Comparison of ENCODE assay signal across 8 cellular contexts in the genomic region with DNA sequence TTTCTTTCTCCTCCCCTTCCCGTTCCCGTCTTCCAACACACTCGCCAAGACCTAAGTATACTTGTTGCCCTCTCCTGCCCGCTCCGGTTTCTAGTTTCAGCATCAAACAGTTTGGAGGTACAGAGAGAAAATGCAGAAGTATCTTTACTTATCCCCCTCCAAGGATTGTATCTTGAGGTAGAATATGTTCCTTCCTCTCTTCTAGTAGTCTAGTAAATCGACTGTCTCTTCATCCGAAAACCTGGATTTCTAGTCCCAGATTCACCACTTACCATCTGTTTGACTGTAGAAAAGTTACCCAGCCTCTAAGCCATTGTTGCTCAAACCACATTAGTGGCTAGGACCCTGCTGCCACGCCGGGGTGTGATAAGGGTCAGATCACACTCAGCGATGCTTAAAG. TPM values are rescaled to one million over a fixed set of nuclear protein-coding genes. Genes with fewer than 3 reads are reported as not detected.
A peak's percentile ranks its signal among the peaks of the same experiment; 100 is the strongest.
DNase-seq lines count a peak whose midpoint lies in the region; ATAC-seq and TF ChIP-seq lines count a peak whose summit lies in the region.

No MANE protein-coding gene starts in this region.

- peak overlapping the region; percentile 93 for H3K9ac ChIP-seq in Loucy (ENCODE audit: low read depth, low read length, poor library complexity, severe bottlenecking)

- peaks cover 3% of the 10 kb centered on the region; the same call in 1 of the 2 replicates for H3K9me3 ChIP-seq in Loucy (ENCODE audit: insufficient read depth, low read depth, low read length)

- peak overlapping the region; percentile 84 to 96 (median 91) for H3K27ac Mint-ChIP-seq in nephron

- peaks cover 30% of the 10 kb centered on the region for H4K20me1 ChIP-seq in Loucy (ENCODE audit: insufficient read depth, low read length, poor library complexity, severe bottlenecking)

- peak overlapping the region; percentile 95 to 100 (median 95) for H3K4me3 Mint-ChIP-seq in nephron

- no peaks in the 10 kb centered on the region for H3F3A ChIP-seq in Loucy (ENCODE audit: low read depth)

- peaks cover 46% of the 10 kb centered on the region for H3K4me1 ChIP-seq in Loucy (ENCODE audit: insufficient read depth, low read length, poor library complexity, severe bottlenecking)

- ATAC-seq in GM19351 (IDR thresholded peaks at IDR 0.05; ENCODE audit: unreplicated experiment) = no peak

- TF ChIP-seq CTCF in BJ (IDR thresholded peaks at IDR 0.05; ENCODE audit: insufficient read depth, low read depth, low read length) = no peak
- TF ChIP-seq CTCF in Loucy (conservative IDR thresholded peaks at IDR 0.05; ENCODE audit: low read length) = no peak
- TF ChIP-seq CTCF in coronary artery (IDR thresholded peaks at IDR 0.05) = no peak
- TF ChIP-seq CTCF in nephron (IDR thresholded peaks at IDR 0.05; ENCODE audit: unreplicated experiment in 3 of 3) = no peak

- 0 out of 2 replicates have a peak overlapping the region, but pooled peaks have one; percentile 77 for H2AFZ ChIP-seq in Loucy (ENCODE audit: low read length)

- H3K27me3 ChIP-seq in BJ (ENCODE audit: control insufficient read depth, insufficient read depth, low read length) (no peaks in the 10 kb centered on the region), Loucy (ENCODE audit: insufficient read depth, low read length, poor library complexity, severe bottlenecking) (no peaks in the 10 kb centered on the region)

- no peaks in the 10 kb centered on the region for H3K9me2 ChIP-seq in Loucy (replicated peaks; ENCODE audit: low read depth, low read length)

- DNase-seq in BJ (ENCODE audit: low read depth) (peak; percentile 7), coronary artery (ENCODE audit: low spot score) (no peak), NCI-H1417 (lab: John Stamatoyannopoulos, UW) (no peak), NCI-H524 (lab: John Stamatoyannopoulos, UW) (no peak), SHP77 (lab: John Stamatoyannopoulos, UW) (no peak)

- peak overlapping the region; percentile 95 for H3K4me2 ChIP-seq in Loucy (ENCODE audit: low read depth, low read length, poor library complexity, severe bottlenecking)

- H3K36me3 ChIP-seq in BJ (ENCODE audit: control insufficient read depth, insufficient read depth, low read length) (peaks cover 3% of the 10 kb centered on the region; the same call in 1 of the 2 replicates), Loucy (ENCODE audit: insufficient read depth, low read length) (peaks cover under 1% of the 10 kb centered on the region; the same call in 1 of the 2 replicates)

- H3K4me3 ChIP-seq in BJ (ENCODE audit: low read depth, low read length) (peak overlapping the region; percentile 89), Loucy (ENCODE audit: low read length, poor library complexity, severe bottlenecking) (peak overlapping the region; percentile 88), coronary artery (peak overlapping the region; percentile 93)

- H3K4me1 Mint-ChIP-seq in nephron = peaks cover 30% of the 10 kb centered on the region

- CTCF ChIA-PET in BJ (lab: Yijun Ruan, JAX) = no interaction called here

- H3K79me2 ChIP-seq in Loucy (ENCODE audit: insufficient read depth, low read length) = peaks cover 64% of the 10 kb centered on the region

- POLR2A ChIA-PET in BJ (lab: Charles Lee) = interaction anchor here (0.6 kb wide), 1 partner anchor 11 kb away, joined by 3 read pairs; no protein-coding TSS in a partner anchor

- peak overlapping the region; percentile 98 to 99 for H3K27ac ChIP-seq in coronary artery

- H3K9me3 Mint-ChIP-seq in nephron = peaks cover 24% of the 10 kb centered on the region

- H3K27me3 Mint-ChIP-seq in nephron (ENCODE audit: low read depth) = no peaks in the 10 kb centered on the region

- peaks cover 68% of the 10 kb centered on the region for H3K36me3 Mint-ChIP-seq in nephron (ENCODE audit: low read depth)

RNA-seq across cellular contexts. Expression of a gene that starts 0.8 kb away (rescaled TPM):
- polyA plus RNA-seq in BJ (2011; rRNA removed) = 23.1 and 36.4 TPM in 2 replicates
- 26.8 and 35.1 TPM in 2 replicates for polyA minus RNA-seq in BJ (2011; rRNA and poly(A)+ RNA removed)

RNA-seq across cellular contexts. Expression of a gene that starts 0.9 kb away (rescaled TPM):
- 1.7 and 2.5 TPM in 2 replicates for polyA plus RNA-seq in BJ (2011; rRNA removed)
- polyA minus RNA-seq in BJ (2011; rRNA and poly(A)+ RNA removed) = 1.8 and 1.9 TPM in 2 replicates

RNA-seq across cellular contexts. Expression of a gene that starts 11.8 kb away (rescaled TPM):
- not detected in 2 replicates for polyA plus RNA-seq in BJ (2011; rRNA removed)
- 0.41 TPM in 1 of 2 replicates, not detected in the other for polyA minus RNA-seq in BJ (2011; rRNA and poly(A)+ RNA removed)

RNA-seq across cellular contexts. Expression of a gene that starts 25.3 kb away (rescaled TPM):
- polyA plus RNA-seq in BJ (2011; rRNA removed) = not detected in 2 replicates
- not detected in 2 replicates for polyA minus RNA-seq in BJ (2011; rRNA and poly(A)+ RNA removed)

RNA-seq across cellular contexts. Expression of a gene that starts 31.1 kb away (rescaled TPM):
- not detected in 2 replicates for polyA plus RNA-seq in BJ (2011; rRNA removed)
- not detected in 2 replicates for polyA minus RNA-seq in BJ (2011; rRNA and poly(A)+ RNA removed)
